16 cellular contexts compared by ENCODE assay signal in genomic region chr2:113842919-113843736, GRCh38. TPM values are rescaled to one million over a fixed set of nuclear protein-coding genes. Genes with fewer than 3 reads are reported as not detected.
DNase-seq lines count a peak whose midpoint lies in the region; ATAC-seq and TF ChIP-seq lines count a peak whose summit lies in the region.
"Had no signal": no experiment of that assay in that cellular context is flagged by ENCODE, and none has a peak within 500 bp of the region (broad histone marks: within the 10 kb centered on the region; RNA-seq: fewer than 3 reads in every experiment).

No MANE protein-coding gene starts in this region.

- no peak overlapping the region for H2AFZ ChIP-seq in trophoblast cell (ENCODE audit: insufficient read depth, low read length, poor library complexity)

- no peak overlapping the region for H4K12ac ChIP-seq in trophoblast cell (ENCODE audit: low read depth, low read length)

- DNase-seq in EH (ENCODE audit: low read depth) = peak; percentile 66
- DNase-seq in fibroblast of pulmonary artery (ENCODE audit: low read depth) = peak; percentile 63
- peak; percentile 84 to 98 for DNase-seq in trophoblast cell
- no peak for DNase-seq in NCI-H128 (lab: John Stamatoyannopoulos, UW; ENCODE audit: unreplicated experiment)
- DNase-seq in lower leg skin (ENCODE audit: low spot score in 2 of 2) = no peak
- no peak for DNase-seq in activated gamma-delta T cell treated with Interleukin-2 at 50 U/mL for 16 hours
- DNase-seq in NOMO-1 treated with dmso at 0.1 percent for 144 hours (lab: John Stamatoyannopoulos, UW; ENCODE audit: unreplicated experiment) = no peak
- DNase-seq: activated CD4-positive, alpha-beta T cell treated with anti-CD3 and anti-CD28 coated beads, Interleukin-2, amount 10 ng/mL, durations not matched to agents 7 days and 5 days; activated naive CD4-positive, alpha-beta T cell treated with anti-CD3 and anti-CD28 coated beads, Interleukin-2, amount 10 ng/mL, durations not matched to agents 7 days and 5 days; CD4-positive, alpha-beta T cell; NCI-H1930; stimulated activated CD4-positive, alpha-beta T cell treated with anti-CD3 and anti-CD28 coated beads, Interleukin-2, amount 100 ng/mL, for 24 hours had no signal

- H2BK5ac ChIP-seq in trophoblast cell (ENCODE audit: low read depth, low read length, poor library complexity) = no peak overlapping the region

- H2BK120ac ChIP-seq in trophoblast cell (ENCODE audit: insufficient read depth, low read length, poor library complexity) = no peak overlapping the region

- peaks cover 2% of the 10 kb centered on the region for H3K9me3 ChIP-seq in trophoblast cell (ENCODE audit: insufficient read depth, low read depth, low read length)
- H3K9me3 ChIP-seq: ovary had no signal

- H3K4ac ChIP-seq in trophoblast cell (ENCODE audit: low read depth, low read length) = no peak overlapping the region

- ATAC-seq in SK-N-SH treated with all-trans-retinoic acid at 6 μM for 48 hours = peak; percentile 86
- ATAC-seq: stimulated activated effector memory CD8-positive, alpha-beta T cell treated with anti-CD3 and anti-CD28 coated beads, Interleukin-12 subunit alpha, Interleukin-12 subunit beta, amount 100 ng/mL, for 72 hours had no signal

- H3K23ac ChIP-seq in trophoblast cell (ENCODE audit: low read length) = no peak overlapping the region

- no peak overlapping the region for H4K8ac ChIP-seq in trophoblast cell (ENCODE audit: low read depth, low read length)

- intact Hi-C loops in lower leg skin (cut with DNase I; ENCODE audit: low total_unique reads) = no loop called here

- no peak overlapping the region for H2BK12ac ChIP-seq in trophoblast cell (ENCODE audit: low read length)

- no peak overlapping the region for H4K91ac ChIP-seq in trophoblast cell (ENCODE audit: low read depth, low read length)

- peaks cover 0 to 11% of the 10 kb centered on the region in 2 experiments for H3K4me1 ChIP-seq in trophoblast cell (ENCODE audit: control insufficient read depth in 1 of 2, insufficient read depth in 2 of 2, low read length in 2 of 2)

- WGBS in trophoblast cell (ENCODE audit: extremely low coverage, insufficient coverage, insufficient read length) = no CpG with 5 or more reads among the region's 14 CpGs
- WGBS in lower leg skin, 2 donors = 28 to 48% methylated on average over 14 of the region's 14 CpGs

- H3K27me3 ChIP-seq in trophoblast cell (ENCODE audit: insufficient read depth, low read length) = no peaks in the 10 kb centered on the region
- H3K27me3 ChIP-seq: ovary had no signal

- H3K9ac ChIP-seq in trophoblast cell (ENCODE audit: low read length) = no peak overlapping the region

- no peak overlapping the region for H3K4me2 ChIP-seq in trophoblast cell (ENCODE audit: low read length)

- H3K27ac ChIP-seq in trophoblast cell (ENCODE audit: low read depth, low read length) = no peak overlapping the region
- H3K27ac ChIP-seq: ovary had no signal

- H2AK5ac ChIP-seq in trophoblast cell (ENCODE audit: low read length) = no peak overlapping the region

- no peaks in the 10 kb centered on the region for H3K36me3 ChIP-seq in trophoblast cell (ENCODE audit: control insufficient read depth in 1 of 2, insufficient read depth in 2 of 2, low read length in 2 of 2)
- H3K36me3 ChIP-seq: ovary had no signal

- no peak overlapping the region for H3K14ac ChIP-seq in trophoblast cell (ENCODE audit: low read length)

- TF ChIP-seq CTCF in fibroblast of pulmonary artery (IDR thresholded peaks at IDR 0.05; ENCODE audit: low read length, missing control alignments) = no peak
- no peak for TF ChIP-seq CTCF in lower leg skin (IDR thresholded peaks at IDR 0.05)

- H3K4me3 ChIP-seq in fibroblast of pulmonary artery (replicated peaks; ENCODE audit: low read depth, low read length) = no peak overlapping the region
- H3K4me3 ChIP-seq in trophoblast cell (ENCODE audit: low read depth, low read length) = no peak overlapping the region
- no peak overlapping the region for H3K4me3 ChIP-seq in lower leg skin (ENCODE audit: low read depth, poor library complexity, severe bottlenecking)
- H3K4me3 ChIP-seq: lung, ovary had no signal

- H3K79me2 ChIP-seq in trophoblast cell (ENCODE audit: control insufficient read depth, insufficient read depth, low read length, poor library complexity) = no peaks in the 10 kb centered on the region

- H3K18ac ChIP-seq in trophoblast cell (ENCODE audit: low read length) = no peak overlapping the region

- TF ChIP-seq POLR2A in lower leg skin (IDR thresholded peaks at IDR 0.05) = no peak

- no peaks in the 10 kb centered on the region for H3K79me1 ChIP-seq in trophoblast cell (ENCODE audit: low read length)

TF ChIP-seq in SK-N-SH treated with all-trans-retinoic acid at 6 μM for 48 hours, 23 proteins besides CTCF, POLR2A, EP300 and RAD21:
- TF ChIP-seq, protein P1, sequence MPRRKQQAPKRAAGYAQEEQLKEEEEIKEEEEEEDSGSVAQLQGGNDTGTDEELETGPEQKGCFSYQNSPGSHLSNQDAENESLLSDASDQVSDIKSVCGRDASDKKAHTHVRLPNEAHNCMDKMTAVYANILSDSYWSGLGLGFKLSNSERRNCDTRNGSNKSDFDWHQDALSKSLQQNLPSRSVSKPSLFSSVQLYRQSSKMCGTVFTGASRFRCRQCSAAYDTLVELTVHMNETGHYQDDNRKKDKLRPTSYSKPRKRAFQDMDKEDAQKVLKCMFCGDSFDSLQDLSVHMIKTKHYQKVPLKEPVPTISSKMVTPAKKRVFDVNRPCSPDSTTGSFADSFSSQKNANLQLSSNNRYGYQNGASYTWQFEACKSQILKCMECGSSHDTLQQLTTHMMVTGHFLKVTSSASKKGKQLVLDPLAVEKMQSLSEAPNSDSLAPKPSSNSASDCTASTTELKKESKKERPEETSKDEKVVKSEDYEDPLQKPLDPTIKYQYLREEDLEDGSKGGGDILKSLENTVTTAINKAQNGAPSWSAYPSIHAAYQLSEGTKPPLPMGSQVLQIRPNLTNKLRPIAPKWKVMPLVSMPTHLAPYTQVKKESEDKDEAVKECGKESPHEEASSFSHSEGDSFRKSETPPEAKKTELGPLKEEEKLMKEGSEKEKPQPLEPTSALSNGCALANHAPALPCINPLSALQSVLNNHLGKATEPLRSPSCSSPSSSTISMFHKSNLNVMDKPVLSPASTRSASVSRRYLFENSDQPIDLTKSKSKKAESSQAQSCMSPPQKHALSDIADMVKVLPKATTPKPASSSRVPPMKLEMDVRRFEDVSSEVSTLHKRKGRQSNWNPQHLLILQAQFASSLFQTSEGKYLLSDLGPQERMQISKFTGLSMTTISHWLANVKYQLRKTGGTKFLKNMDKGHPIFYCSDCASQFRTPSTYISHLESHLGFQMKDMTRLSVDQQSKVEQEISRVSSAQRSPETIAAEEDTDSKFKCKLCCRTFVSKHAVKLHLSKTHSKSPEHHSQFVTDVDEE (CRISPR knock-in tag; IDR thresholded peaks at IDR 0.05) = no peak
- TF ChIP-seq ZNF8 (CRISPR knock-in tag; IDR thresholded peaks at IDR 0.05) = no peak
- TF ChIP-seq BACH2 (CRISPR knock-in tag; IDR thresholded peaks at IDR 0.05; ENCODE audit: borderline replicate concordance) = no peak
- TF ChIP-seq PPARA (CRISPR knock-in tag; IDR thresholded peaks at IDR 0.05; ENCODE audit: borderline replicate concordance) = no peak
- no peak for TF ChIP-seq OSR1 (CRISPR knock-in tag; IDR thresholded peaks at IDR 0.05)
- no peak for TF ChIP-seq ZFP3 (CRISPR knock-in tag; IDR thresholded peaks at IDR 0.05)
- no peak for TF ChIP-seq ZFP30 (CRISPR knock-in tag; IDR thresholded peaks at IDR 0.05)
- TF ChIP-seq CSRNP3 (CRISPR knock-in tag; IDR thresholded peaks at IDR 0.05) = no peak
- no peak for TF ChIP-seq GLIS3 (CRISPR knock-in tag; IDR thresholded peaks at IDR 0.05)
- TF ChIP-seq ISL1 (CRISPR knock-in tag; IDR thresholded peaks at IDR 0.05) = no peak

RNA-seq across cellular contexts. Expression of gene ACTR3, which starts 46.8 kb away (rescaled TPM):
- polyA plus RNA-seq in trophoblast cell (2013) = 203 and 209 TPM in 2 replicates
- 100 to 1,000 TPM in 3 of 4 donors, 10 to 100 TPM in 1; 92.5 to 154 (median 115) TPM for total RNA-seq in lower leg skin

Comparison
In these comparisons a context has a peak if more than half of its experiments do, and no peak if none do; other contexts are left out.
1. DNase-seq: peak in EH (single experiment), fibroblast of pulmonary artery (single experiment) and trophoblast cell (2 of 2); none in NCI-H128 (single experiment), lower leg skin (0 of 2), activated gamma-delta T cell treated with Interleukin-2 at 50 U/mL for 16 hours (single experiment) and NOMO-1 treated with dmso at 0.1 percent for 144 hours (single experiment).